ENCODE assay signal across 10 cellular contexts in genomic region chr4:1715002-1715761, GRCh38. TPM values are rescaled to one million over a fixed set of nuclear protein-coding genes. Genes with fewer than 3 reads are reported as not detected.
A peak's percentile ranks its signal among the peaks of the same experiment; 100 is the strongest.
DNase-seq lines count a peak whose midpoint lies in the region; ATAC-seq and TF ChIP-seq lines count a peak whose summit lies in the region.
"Had no signal": no experiment of that assay in that cellular context is flagged by ENCODE, and none has a peak within 500 bp of the region (broad histone marks: within the 10 kb centered on the region; RNA-seq: fewer than 3 reads in every experiment).

No MANE protein-coding gene starts in this region.

- TF ChIP-seq POLR2A in erythroblast (IDR thresholded peaks at IDR 0.05; ENCODE audit: low read length), result peak; percentile 20

- peaks cover 14% of the 10 kb centered on the region for H3K4me1 ChIP-seq in A673 (ENCODE audit: insufficient read depth, low read length, poor library complexity, severe bottlenecking)

- TF ChIP-seq CTCF in A673 (conservative IDR thresholded peaks at IDR 0.05; ENCODE audit: low read depth, low read length), result no peak
- no peak for TF ChIP-seq CTCF in GM12864 (IDR thresholded peaks at IDR 0.05; ENCODE audit: low read depth, low read length, missing control alignments)
- TF ChIP-seq CTCF in RWPE1 (conservative IDR thresholded peaks at IDR 0.05; ENCODE audit: low read depth), result no peak
- no peak for TF ChIP-seq CTCF in WERI-Rb-1 (IDR thresholded peaks at IDR 0.05; ENCODE audit: low read depth, low read length)

- H3K27me3 ChIP-seq in A673 (replicated peaks; ENCODE audit: insufficient read depth, low read depth, low read length, poor library complexity) (no peaks in the 10 kb centered on the region), WERI-Rb-1 (ENCODE audit: insufficient read depth, low read depth, severe bottlenecking) (no peaks in the 10 kb centered on the region)

- peak overlapping the region; percentile 85 for H3K4me3 ChIP-seq in A673 (ENCODE audit: low read depth, low read length, poor library complexity, severe bottlenecking)
- H3K4me3 ChIP-seq in GM12864 (ENCODE audit: low read depth, low read length), result peak overlapping the region; percentile 95
- H3K4me3 ChIP-seq in WERI-Rb-1 (ENCODE audit: low read depth, low read length), result no peak overlapping the region

- no TSS peak for BruUV-seq in A673 (replicated peaks; lab: Mats Ljungman, UMichigan)

- no peak for ATAC-seq in HG03097 (IDR thresholded peaks at IDR 0.05; ENCODE audit: low FRiP score, unreplicated experiment)
- ATAC-seq in GM19328 (IDR thresholded peaks at IDR 0.05; ENCODE audit: unreplicated experiment), result no peak

- CTCF ChIA-PET in A673 (lab: Charles Lee), result interaction anchor here (0.6 kb wide), 1 partner anchor 147 kb away, joined by 13 read pairs; no protein-coding TSS in a partner anchor
- CTCF ChIA-PET in RWPE1 (lab: Yijun Ruan, JAX), result no interaction called here

- H3K27ac ChIP-seq in A673 (ENCODE audit: low read depth, low read length, poor library complexity, severe bottlenecking) (peak overlapping the region; percentile 68), RWPE1 (peak overlapping the region; percentile 96), WERI-Rb-1 (no peak overlapping the region)

- POLR2A ChIA-PET in A673 (lab: Charles Lee; ENCODE audit: low non-redundant PET) (no interaction called here), RWPE1 (lab: Yijun Ruan, JAX; ENCODE audit: low non-redundant PET) (no interaction called here)

- intact Hi-C loops in A673 (cut with micrococcal nuclease; ENCODE audit: unreplicated experiment), result no loop called here

- H3K36me3 ChIP-seq in A673 (ENCODE audit: insufficient read depth, low read length, poor library complexity, severe bottlenecking) (peaks cover 31% of the 10 kb centered on the region), WERI-Rb-1 (peaks cover 62% of the 10 kb centered on the region)

- H3K9me3 ChIP-seq in A673 (ENCODE audit: low read depth, low read length, poor library complexity, severe bottlenecking), result no peaks in the 10 kb centered on the region
- H3K9me3 ChIP-seq in WERI-Rb-1 (ENCODE audit: severe bottlenecking), result no peaks in the 10 kb centered on the region

- DNase-seq in A673 (ENCODE audit: low spot score), result no peak
- DNase-seq in GM12864 (ENCODE audit: low read depth), result no peak
- DNase-seq in RWPE1 (ENCODE audit: low spot score), result no peak
- no peak for DNase-seq in erythroblast (lab: John Stamatoyannopoulos, UW)
- no peak for DNase-seq in WERI-Rb-1
- no peak for DNase-seq in OCI-M1 (lab: John Stamatoyannopoulos, UW)
- DNase-seq: activated gamma-delta T cell; NK-92 treated with Interleukin-12 subunit alpha and Interleukin-12 subunit beta, amount 100 ng/mL, for 24 hours had no signal

RNA-seq across cellular contexts. Expression of gene SLBP, which starts 3.1 kb away (rescaled TPM):
- 85.5 and 89.5 TPM in 2 replicates for total RNA-seq in A673 (2021)

RNA-seq across cellular contexts. Expression of gene TMEM129, which starts 5.9 kb away (rescaled TPM):
- 28.8 and 33.4 TPM in 2 replicates for total RNA-seq in A673 (2021)

RNA-seq across cellular contexts. Expression of gene TACC3, which starts 6.1 kb away (rescaled TPM):
- total RNA-seq in A673 (2021), result 224 and 246 TPM in 2 replicates

RNA-seq across cellular contexts. Expression of gene FAM53A, which starts 31.1 kb away (rescaled TPM):
- total RNA-seq in A673 (2021), result 1.6 and 3.1 TPM in 2 replicates
